ENCODE assay signal across 17 cellular contexts in genomic region chr19:45554481-45554880, GRCh38. TPM values are rescaled to one million over a fixed set of nuclear protein-coding genes. Genes with fewer than 3 reads are reported as not detected.
A peak's percentile ranks its signal among the peaks of the same experiment; 100 is the strongest.
DNase-seq lines count a peak whose midpoint lies in the region; ATAC-seq, FAIRE-seq and TF ChIP-seq lines count a peak whose summit lies in the region.
"Had no signal": no experiment of that assay in that cellular context is flagged by ENCODE, and none has a peak within 500 bp of the region (broad histone marks: within the 10 kb centered on the region; RNA-seq: fewer than 3 reads in every experiment).

No MANE protein-coding gene starts in this region.

- no peaks in the 10 kb centered on the region for H3K36me3 Mint-ChIP-seq in IgD-negative memory B cell

- TF ChIP-seq RAD21 in H1 (IDR thresholded peaks at IDR 0.05 in 1 of 2, conservative IDR thresholded peaks at IDR 0.05 in 1 of 2; ENCODE audit: low read depth in 2 of 2, low read length in 2 of 2), result no peak

- TF ChIP-seq CTCF in GM13977 (IDR thresholded peaks at IDR 0.05; ENCODE audit: extremely low read depth, insufficient read depth, missing control alignments) (no peak), H1 (IDR thresholded peaks at IDR 0.05; ENCODE audit: control extremely low read depth in 1 of 3, insufficient read depth in 1 of 3, low read depth in 1 of 3, low read length in 3 of 3) (no peak), MM.1S (IDR thresholded peaks at IDR 0.05; ENCODE audit: low read length) (no peak)

- H2BK5ac ChIP-seq in H1 (ENCODE audit: low read depth, low read length), result no peak overlapping the region

- H3K79me2 ChIP-seq in H1 (ENCODE audit: control insufficient read depth in 1 of 2, insufficient read depth in 2 of 2, low read length in 2 of 2) (no peaks in the 10 kb centered on the region), MM.1S (ENCODE audit: low read length) (no peaks in the 10 kb centered on the region)

- no peak overlapping the region for H2AK5ac ChIP-seq in H1 (ENCODE audit: low read depth, low read length)

- H3K36me3 ChIP-seq in H1 (ENCODE audit: control insufficient read depth in 2 of 4, insufficient read depth in 4 of 4, low read length in 3 of 4) (no peaks in the 10 kb centered on the region), MM.1S (replicated peaks; ENCODE audit: insufficient read depth, low read length) (no peaks in the 10 kb centered on the region)

- no peaks in the 10 kb centered on the region for H3K27me3 Mint-ChIP-seq in IgD-negative memory B cell

- FAIRE-seq in H1 (lab: Jason Lieb, UNC), result no peak
- FAIRE-seq: A204.1, GM18507 had no signal

- no peak overlapping the region for H4K91ac ChIP-seq in H1 (replicated peaks; ENCODE audit: insufficient read length, low read length)

- H2BK12ac ChIP-seq in H1 (ENCODE audit: low read depth, low read length), result no peak overlapping the region

- TF ChIP-seq EP300 in H1 (IDR thresholded peaks at IDR 0.05; ENCODE audit: borderline replicate concordance in 1 of 2, low read depth in 2 of 2, low read length in 2 of 2), result no peak

- no peak overlapping the region for H4K8ac ChIP-seq in H1 (ENCODE audit: extremely low read depth, insufficient read depth, low read length)

- H2BK120ac ChIP-seq in H1 (replicated peaks; ENCODE audit: low read depth, low read length), result no peak overlapping the region

- H3K27me3 ChIP-seq in H1 (replicated peaks in 1 of 4; ENCODE audit: control insufficient read depth in 3 of 4, extremely low read depth in 1 of 4, insufficient read depth in 3 of 4, low read length in 3 of 4) (no peaks in the 10 kb centered on the region), MM.1S (replicated peaks; ENCODE audit: insufficient read depth, low read length) (no peaks in the 10 kb centered on the region)
- H3K27me3 ChIP-seq: BLaER1 had no signal

- POLR2A ChIA-PET in H1 (lab: Charles Lee; ENCODE audit: partially characterized antibody), result interaction anchor here (0.9 to 2.6 kb wide), 7 partner anchors 23 to 163 kb away, joined by 3 to 11 read pairs (median 4); no protein-coding TSS in a partner anchor

- H3K4me1 ChIP-seq in H1 (replicated peaks in 1 of 4; ENCODE audit: control insufficient read depth in 3 of 4, insufficient read depth in 4 of 4, low read length in 3 of 4), result peaks cover 0 to 8% (median 5%) of the 10 kb centered on the region in 4 experiments; a peak in 6 of 7 replicates
- no peaks in the 10 kb centered on the region for H3K4me1 ChIP-seq in MM.1S (ENCODE audit: low read length)
- H3K4me1 ChIP-seq: BLaER1 had no signal

- H3K4me3 Mint-ChIP-seq in IgD-negative memory B cell, result no peak overlapping the region

- H3K9me3 ChIP-seq in H1 (ENCODE audit: insufficient read depth in 2 of 2, low read depth in 1 of 2, low read length in 1 of 2), result no peaks in the 10 kb centered on the region
- H3K9me3 ChIP-seq in MM.1S (replicated peaks; ENCODE audit: insufficient read depth, low read length), result no peaks in the 10 kb centered on the region
- H3K9me3 ChIP-seq: BLaER1 had no signal

- peak overlapping the region in 2 of 3 donors; percentile 10 to 67 for H3K27ac Mint-ChIP-seq in IgD-negative memory B cell

- H3K4me2 ChIP-seq in H1 (ENCODE audit: insufficient read depth in 1 of 2, low read depth in 2 of 2, low read length in 2 of 2), result peak overlapping the region in 1 of 2 experiments; percentile 61; a peak in 1 of 4 replicates
- no peak overlapping the region for H3K4me2 ChIP-seq in MM.1S (ENCODE audit: low read depth, low read length)
- H3K4me2 ChIP-seq: BLaER1, KMS-11 had no signal

- H2BK15ac ChIP-seq in H1 (ENCODE audit: low read length), result no peak overlapping the region

- H3K9ac ChIP-seq in H1 (replicated peaks in 1 of 4; ENCODE audit: extremely low read depth in 1 of 4, low read depth in 3 of 4, low read length in 3 of 4), result no peak overlapping the region
- no peak overlapping the region for H3K9ac ChIP-seq in MM.1S (ENCODE audit: low read length)
- H3K9ac ChIP-seq: BLaER1, KMS-11 had no signal

- no peak overlapping the region for H3K18ac ChIP-seq in H1 (ENCODE audit: extremely low read depth, low read length)

- ATAC-seq in HG03159 (IDR thresholded peaks at IDR 0.05; ENCODE audit: unreplicated experiment), result no peak

- H3K9me2 ChIP-seq in MM.1S (replicated peaks; ENCODE audit: insufficient read depth, low read length), result no peaks in the 10 kb centered on the region

- no peak overlapping the region for H3K56ac ChIP-seq in H1 (replicated peaks; ENCODE audit: insufficient read length, low read depth, low read length)

- peak; percentile 7 for DNase-seq in GM13977 (ENCODE audit: low spot score)
- DNase-seq in H1 (ENCODE audit: low read depth in 1 of 2, low spot score in 2 of 2), result no peak
- DNase-seq in renal cortical epithelial cell (ENCODE audit: low read depth), result peak; percentile 28
- no peak for DNase-seq in MM.1S
- no peak for DNase-seq in HUDEP-2 (lab: John Stamatoyannopoulos, UW; ENCODE audit: unreplicated experiment in 76 of 76)
- DNase-seq: AML-193, DMS53, HCEC 1CT had no signal

- no peaks in the 10 kb centered on the region for H3K79me1 ChIP-seq in H1 (ENCODE audit: low read depth, low read length)

- H3K9me3 Mint-ChIP-seq in IgD-negative memory B cell, result no peaks in the 10 kb centered on the region

- H3K4me1 Mint-ChIP-seq in IgD-negative memory B cell, result peaks cover 5 to 9% (median 5%) of the 10 kb centered on the region in 3 donors

- in situ Hi-C loops in GM13977 (cut with MboI; ENCODE audit: low pct_unique_long_range_greater_than_20kb, low sequenced_read_pairs, unreplicated experiment), result no loop called here

- H2AFZ ChIP-seq in H1 (ENCODE audit: low read length) (no peak overlapping the region), MM.1S (ENCODE audit: low read length) (no peak overlapping the region)

- TF ChIP-seq POLR2A in H1 (IDR thresholded peaks at IDR 0.05; ENCODE audit: control extremely low read depth in 1 of 2, low read depth in 2 of 2, low read length in 2 of 2), result no peak

- no peak overlapping the region for H3K23ac ChIP-seq in H1 (ENCODE audit: insufficient read length)

- H3K27ac ChIP-seq in H1 (ENCODE audit: low read depth, low read length) (no peak overlapping the region), MM.1S (ENCODE audit: low read length) (no peak overlapping the region)
- H3K27ac ChIP-seq: BLaER1, KMS-11 had no signal

- CTCF ChIA-PET in H1 (lab: Charles Lee; ENCODE audit: partially characterized antibody), result interaction anchor here (0.6 to 7.7 kb wide), 13 partner anchors 14 to 219 kb away, joined by 3 to 79 read pairs (median 4); partner anchors contain the start of gene PPM1N

- H3K23me2 ChIP-seq in H1 (ENCODE audit: low read depth, low read length), result no peaks in the 10 kb centered on the region

- no peak overlapping the region for H3K4ac ChIP-seq in H1 (replicated peaks; ENCODE audit: insufficient read length, low read depth, low read length)

- no peaks in the 10 kb centered on the region for H3F3A ChIP-seq in MM.1S (ENCODE audit: insufficient read depth, low read length)

- H3K4me3 ChIP-seq in H1 (ENCODE audit: extremely low read depth in 1 of 4, insufficient read depth in 2 of 4, low read depth in 3 of 4, low read length in 4 of 4) (no peak overlapping the region), MM.1S (ENCODE audit: low read length) (no peak overlapping the region)
- H3K4me3 ChIP-seq: BLaER1 had no signal

- H3K14ac ChIP-seq in H1 (ENCODE audit: insufficient read length), result no peak overlapping the region

- no peak overlapping the region for H4K5ac ChIP-seq in H1 (ENCODE audit: insufficient read length, low read depth, low read length)

- peak overlapping the region; percentile 15; the same call in 1 of the 2 replicates for H2BK20ac ChIP-seq in H1 (ENCODE audit: low read length)

- H4K20me1 ChIP-seq in H1 (replicated peaks in 1 of 2; ENCODE audit: control insufficient read depth in 1 of 2, insufficient read depth in 2 of 2, low read length in 2 of 2) (peaks cover 0 to 3% of the 10 kb centered on the region in 2 experiments), MM.1S (ENCODE audit: insufficient read depth, low read length) (no peaks in the 10 kb centered on the region)

- 89% methylated on average over 1 of the region's 1 CpG; no CpG with 5 or more reads in 1 of the 2 experiments for WGBS in H1 (ENCODE audit: extremely low coverage in 1 of 2, insufficient coverage in 1 of 2, insufficient read length in 1 of 2, insufficient replicate concordance in 2 of 2, low coverage in 1 of 2, low lambda C conversion rate in 2 of 2, missing lambda C conversion rate in 1 of 2), 2 experiments

RNA-seq across cellular contexts. Expression of gene OPA3, which starts 30.1 kb away (rescaled TPM):
- polyA plus RNA-seq in IgD-negative memory B cell (19.9 TPM), H1 (2011; rRNA removed) (12.5 and 16.4 TPM in 2 replicates)
- 12.8 and 14.5 TPM in 2 replicates for total RNA-seq in H1 (2021; fragmentation: NEBNext Ultra II Directional; extraction: Animal tissue kit (Norgen Biotek cat#: 25700))
- polyA plus RNA-seq in H1 (2011; cell fraction: cytosol; rRNA removed), result 13.9 TPM
- 10.4 TPM for polyA plus RNA-seq in H1 (2011; cell fraction: nucleus; rRNA removed)
- polyA plus RNA-seq in H1 (2012, experiment 1 of 2), result 6.7 to 9.3 TPM (median 7.6 TPM) in 4 replicates
- polyA plus RNA-seq in H1 (2012, experiment 2 of 2), result 6.9 TPM
- 4.9 TPM for polyA plus RNA-seq in H1 (2013, experiment 1 of 2)
- polyA plus RNA-seq in H1 (2013, experiment 2 of 2), result 5.3 TPM
- 15.0 and 16.7 TPM in 2 replicates for polyA minus RNA-seq in H1 (2011; rRNA and poly(A)+ RNA removed)
- polyA minus RNA-seq in H1 (2011; cell fraction: cytosol; rRNA and poly(A)+ RNA removed), result 5.0 TPM
- 5.8 TPM for polyA minus RNA-seq in H1 (2011; cell fraction: nucleus; rRNA and poly(A)+ RNA removed)
- 8.7 and 14.5 TPM in 2 replicates for total RNA-seq in renal cortical epithelial cell

RNA-seq across cellular contexts. Expression of gene VASP, which starts 47.2 kb away (rescaled TPM):
- 111 TPM for polyA plus RNA-seq in IgD-negative memory B cell
- total RNA-seq in H1 (2021; fragmentation: NEBNext Ultra II Directional; extraction: Animal tissue kit (Norgen Biotek cat#: 25700)), result 135 and 138 TPM in 2 replicates
- polyA plus RNA-seq in H1 (2011; rRNA removed), result 89.7 and 163 TPM in 2 replicates
- polyA plus RNA-seq in H1 (2011; cell fraction: cytosol; rRNA removed), result 92.0 TPM
- polyA plus RNA-seq in H1 (2011; cell fraction: nucleus; rRNA removed), result 116 TPM
- polyA plus RNA-seq in H1 (2012, experiment 1 of 2), result 79.3 to 101 TPM (median 84.8 TPM) in 4 replicates
- 110 TPM for polyA plus RNA-seq in H1 (2012, experiment 2 of 2)
- 108 TPM for polyA plus RNA-seq in H1 (2013, experiment 1 of 2)
- polyA plus RNA-seq in H1 (2013, experiment 2 of 2), result 104 TPM
- polyA minus RNA-seq in H1 (2011; rRNA and poly(A)+ RNA removed), result 46.1 and 52.4 TPM in 2 replicates
- 83.1 TPM for polyA minus RNA-seq in H1 (2011; cell fraction: cytosol; rRNA and poly(A)+ RNA removed)
- 102 TPM for polyA minus RNA-seq in H1 (2011; cell fraction: nucleus; rRNA and poly(A)+ RNA removed)
- 66.0 and 224 TPM in 2 replicates for total RNA-seq in renal cortical epithelial cell

RNA-seq across cellular contexts. Expression of gene GPR4, which starts 47.5 kb away (rescaled TPM):
- polyA plus RNA-seq in IgD-negative memory B cell, result not detected
- total RNA-seq in H1 (2021; fragmentation: NEBNext Ultra II Directional; extraction: Animal tissue kit (Norgen Biotek cat#: 25700)), result 0.19 TPM in 1 of 2 replicates, not detected in the other
- polyA plus RNA-seq in H1 (2011; rRNA removed), result 0.39 and 0.41 TPM in 2 replicates
- 0.16 TPM for polyA plus RNA-seq in H1 (2011; cell fraction: cytosol; rRNA removed)
- 0.20 TPM for polyA plus RNA-seq in H1 (2011; cell fraction: nucleus; rRNA removed)
- polyA plus RNA-seq in H1 (2012, experiment 1 of 2), result 0.13 to 0.51 TPM (median 0.21 TPM) in 4 replicates
- polyA plus RNA-seq in H1 (2012, experiment 2 of 2), result 0.29 TPM
- 0.20 TPM for polyA plus RNA-seq in H1 (2013, experiment 1 of 2)
- polyA plus RNA-seq in H1 (2013, experiment 2 of 2), result 0.13 TPM
- 0.06 TPM in 1 of 2 replicates, not detected in the other for polyA minus RNA-seq in H1 (2011; rRNA and poly(A)+ RNA removed)
- polyA minus RNA-seq in H1 (2011; cell fraction: cytosol; rRNA and poly(A)+ RNA removed), result not detected
- polyA minus RNA-seq in H1 (2011; cell fraction: nucleus; rRNA and poly(A)+ RNA removed), result not detected
- under 0.01 TPM in 1 of 2 replicates, not detected in the other for total RNA-seq in renal cortical epithelial cell
- total RNA-seq: Daoy, H4, HT-29 had no signal

RNA-seq across cellular contexts. Expression of gene PPM1N, which starts 56.2 kb away (rescaled TPM):
- 4.0 TPM for polyA plus RNA-seq in IgD-negative memory B cell
- total RNA-seq in H1 (2021; fragmentation: NEBNext Ultra II Directional; extraction: Animal tissue kit (Norgen Biotek cat#: 25700)), result 11.0 and 12.2 TPM in 2 replicates
- 14.4 and 17.5 TPM in 2 replicates for polyA plus RNA-seq in H1 (2011; rRNA removed)
- polyA plus RNA-seq in H1 (2011; cell fraction: cytosol; rRNA removed), result 20.7 TPM
- 17.1 TPM for polyA plus RNA-seq in H1 (2011; cell fraction: nucleus; rRNA removed)
- polyA plus RNA-seq in H1 (2012, experiment 1 of 2), result 12.0 to 16.7 TPM (median 14.4 TPM) in 4 replicates
- 13.0 TPM for polyA plus RNA-seq in H1 (2012, experiment 2 of 2)
- polyA plus RNA-seq in H1 (2013, experiment 1 of 2), result 35.8 TPM
- 34.9 TPM for polyA plus RNA-seq in H1 (2013, experiment 2 of 2)
- 2.3 and 4.2 TPM in 2 replicates for polyA minus RNA-seq in H1 (2011; rRNA and poly(A)+ RNA removed)
- polyA minus RNA-seq in H1 (2011; cell fraction: cytosol; rRNA and poly(A)+ RNA removed), result 4.3 TPM
- 5.6 TPM for polyA minus RNA-seq in H1 (2011; cell fraction: nucleus; rRNA and poly(A)+ RNA removed)
- total RNA-seq in renal cortical epithelial cell, result 0.75 and 1.0 TPM in 2 replicates

RNA-seq across cellular contexts. Expression of gene RTN2, which starts 57.6 kb away (rescaled TPM):
- polyA plus RNA-seq in IgD-negative memory B cell, result 0.71 TPM
- 21.1 and 21.6 TPM in 2 replicates for total RNA-seq in H1 (2021; fragmentation: NEBNext Ultra II Directional; extraction: Animal tissue kit (Norgen Biotek cat#: 25700))
- polyA plus RNA-seq in H1 (2011; rRNA removed), result 21.0 and 33.5 TPM in 2 replicates
- polyA plus RNA-seq in H1 (2011; cell fraction: cytosol; rRNA removed), result 19.9 TPM
- polyA plus RNA-seq in H1 (2011; cell fraction: nucleus; rRNA removed), result 19.7 TPM
- 19.1 to 26.5 TPM (median 23.9 TPM) in 4 replicates for polyA plus RNA-seq in H1 (2012, experiment 1 of 2)
- 24.8 TPM for polyA plus RNA-seq in H1 (2012, experiment 2 of 2)
- 32.6 TPM for polyA plus RNA-seq in H1 (2013, experiment 1 of 2)
- 36.9 TPM for polyA plus RNA-seq in H1 (2013, experiment 2 of 2)
- 9.5 and 14.4 TPM in 2 replicates for polyA minus RNA-seq in H1 (2011; rRNA and poly(A)+ RNA removed)
- polyA minus RNA-seq in H1 (2011; cell fraction: cytosol; rRNA and poly(A)+ RNA removed), result 8.3 TPM
- 9.9 TPM for polyA minus RNA-seq in H1 (2011; cell fraction: nucleus; rRNA and poly(A)+ RNA removed)
- 5.8 and 20.0 TPM in 2 replicates for total RNA-seq in renal cortical epithelial cell

Comparison
In these comparisons a context has a peak if more than half of its experiments do, and no peak if none do; other contexts are left out.
1. DNase-seq: peak in GM13977 (single experiment) and renal cortical epithelial cell (single experiment); none in H1 (0 of 2), MM.1S (single experiment) and HUDEP-2 (0 of 76).